Comparison of ENCODE assay signal across 1 cellular context in genomic region chr2:108383146-108383830, GRCh38.
TF ChIP-seq lines count a peak whose summit lies in the region.

No MANE protein-coding gene starts in this region.

TF ChIP-seq in H1, 55 proteins besides CTCF, POLR2A, EP300 and RAD21 (continued from another document):
- TF ChIP-seq SP1 (IDR thresholded peaks at IDR 0.05; ENCODE audit: low read depth, low read length) (0 out of 2 replicates have a peak, but pooled peaks have one; percentile 35), BACH1 (IDR thresholded peaks at IDR 0.05; ENCODE audit: low read length) (no peak), YY1 (IDR thresholded peaks at IDR 0.05; ENCODE audit: low read depth, low read length) (no peak), HDAC2 (IDR thresholded peaks at IDR 0.05; ENCODE audit: borderline replicate concordance in 1 of 2, low read depth in 2 of 2, low read length in 2 of 2) (0 out of 4 replicates have a peak, but pooled peaks of 1 of the 2 experiments have one; percentile 41), ZNF274 (IDR thresholded peaks at IDR 0.05; ENCODE audit: borderline replicate concordance, extremely low read depth, low read length) (no peak), TAF7 (optimal IDR thresholded peaks at IDR 0.05; ENCODE audit: borderline replicate concordance, low read depth, low read length) (no peak)
- TF ChIP-seq, protein P1, sequence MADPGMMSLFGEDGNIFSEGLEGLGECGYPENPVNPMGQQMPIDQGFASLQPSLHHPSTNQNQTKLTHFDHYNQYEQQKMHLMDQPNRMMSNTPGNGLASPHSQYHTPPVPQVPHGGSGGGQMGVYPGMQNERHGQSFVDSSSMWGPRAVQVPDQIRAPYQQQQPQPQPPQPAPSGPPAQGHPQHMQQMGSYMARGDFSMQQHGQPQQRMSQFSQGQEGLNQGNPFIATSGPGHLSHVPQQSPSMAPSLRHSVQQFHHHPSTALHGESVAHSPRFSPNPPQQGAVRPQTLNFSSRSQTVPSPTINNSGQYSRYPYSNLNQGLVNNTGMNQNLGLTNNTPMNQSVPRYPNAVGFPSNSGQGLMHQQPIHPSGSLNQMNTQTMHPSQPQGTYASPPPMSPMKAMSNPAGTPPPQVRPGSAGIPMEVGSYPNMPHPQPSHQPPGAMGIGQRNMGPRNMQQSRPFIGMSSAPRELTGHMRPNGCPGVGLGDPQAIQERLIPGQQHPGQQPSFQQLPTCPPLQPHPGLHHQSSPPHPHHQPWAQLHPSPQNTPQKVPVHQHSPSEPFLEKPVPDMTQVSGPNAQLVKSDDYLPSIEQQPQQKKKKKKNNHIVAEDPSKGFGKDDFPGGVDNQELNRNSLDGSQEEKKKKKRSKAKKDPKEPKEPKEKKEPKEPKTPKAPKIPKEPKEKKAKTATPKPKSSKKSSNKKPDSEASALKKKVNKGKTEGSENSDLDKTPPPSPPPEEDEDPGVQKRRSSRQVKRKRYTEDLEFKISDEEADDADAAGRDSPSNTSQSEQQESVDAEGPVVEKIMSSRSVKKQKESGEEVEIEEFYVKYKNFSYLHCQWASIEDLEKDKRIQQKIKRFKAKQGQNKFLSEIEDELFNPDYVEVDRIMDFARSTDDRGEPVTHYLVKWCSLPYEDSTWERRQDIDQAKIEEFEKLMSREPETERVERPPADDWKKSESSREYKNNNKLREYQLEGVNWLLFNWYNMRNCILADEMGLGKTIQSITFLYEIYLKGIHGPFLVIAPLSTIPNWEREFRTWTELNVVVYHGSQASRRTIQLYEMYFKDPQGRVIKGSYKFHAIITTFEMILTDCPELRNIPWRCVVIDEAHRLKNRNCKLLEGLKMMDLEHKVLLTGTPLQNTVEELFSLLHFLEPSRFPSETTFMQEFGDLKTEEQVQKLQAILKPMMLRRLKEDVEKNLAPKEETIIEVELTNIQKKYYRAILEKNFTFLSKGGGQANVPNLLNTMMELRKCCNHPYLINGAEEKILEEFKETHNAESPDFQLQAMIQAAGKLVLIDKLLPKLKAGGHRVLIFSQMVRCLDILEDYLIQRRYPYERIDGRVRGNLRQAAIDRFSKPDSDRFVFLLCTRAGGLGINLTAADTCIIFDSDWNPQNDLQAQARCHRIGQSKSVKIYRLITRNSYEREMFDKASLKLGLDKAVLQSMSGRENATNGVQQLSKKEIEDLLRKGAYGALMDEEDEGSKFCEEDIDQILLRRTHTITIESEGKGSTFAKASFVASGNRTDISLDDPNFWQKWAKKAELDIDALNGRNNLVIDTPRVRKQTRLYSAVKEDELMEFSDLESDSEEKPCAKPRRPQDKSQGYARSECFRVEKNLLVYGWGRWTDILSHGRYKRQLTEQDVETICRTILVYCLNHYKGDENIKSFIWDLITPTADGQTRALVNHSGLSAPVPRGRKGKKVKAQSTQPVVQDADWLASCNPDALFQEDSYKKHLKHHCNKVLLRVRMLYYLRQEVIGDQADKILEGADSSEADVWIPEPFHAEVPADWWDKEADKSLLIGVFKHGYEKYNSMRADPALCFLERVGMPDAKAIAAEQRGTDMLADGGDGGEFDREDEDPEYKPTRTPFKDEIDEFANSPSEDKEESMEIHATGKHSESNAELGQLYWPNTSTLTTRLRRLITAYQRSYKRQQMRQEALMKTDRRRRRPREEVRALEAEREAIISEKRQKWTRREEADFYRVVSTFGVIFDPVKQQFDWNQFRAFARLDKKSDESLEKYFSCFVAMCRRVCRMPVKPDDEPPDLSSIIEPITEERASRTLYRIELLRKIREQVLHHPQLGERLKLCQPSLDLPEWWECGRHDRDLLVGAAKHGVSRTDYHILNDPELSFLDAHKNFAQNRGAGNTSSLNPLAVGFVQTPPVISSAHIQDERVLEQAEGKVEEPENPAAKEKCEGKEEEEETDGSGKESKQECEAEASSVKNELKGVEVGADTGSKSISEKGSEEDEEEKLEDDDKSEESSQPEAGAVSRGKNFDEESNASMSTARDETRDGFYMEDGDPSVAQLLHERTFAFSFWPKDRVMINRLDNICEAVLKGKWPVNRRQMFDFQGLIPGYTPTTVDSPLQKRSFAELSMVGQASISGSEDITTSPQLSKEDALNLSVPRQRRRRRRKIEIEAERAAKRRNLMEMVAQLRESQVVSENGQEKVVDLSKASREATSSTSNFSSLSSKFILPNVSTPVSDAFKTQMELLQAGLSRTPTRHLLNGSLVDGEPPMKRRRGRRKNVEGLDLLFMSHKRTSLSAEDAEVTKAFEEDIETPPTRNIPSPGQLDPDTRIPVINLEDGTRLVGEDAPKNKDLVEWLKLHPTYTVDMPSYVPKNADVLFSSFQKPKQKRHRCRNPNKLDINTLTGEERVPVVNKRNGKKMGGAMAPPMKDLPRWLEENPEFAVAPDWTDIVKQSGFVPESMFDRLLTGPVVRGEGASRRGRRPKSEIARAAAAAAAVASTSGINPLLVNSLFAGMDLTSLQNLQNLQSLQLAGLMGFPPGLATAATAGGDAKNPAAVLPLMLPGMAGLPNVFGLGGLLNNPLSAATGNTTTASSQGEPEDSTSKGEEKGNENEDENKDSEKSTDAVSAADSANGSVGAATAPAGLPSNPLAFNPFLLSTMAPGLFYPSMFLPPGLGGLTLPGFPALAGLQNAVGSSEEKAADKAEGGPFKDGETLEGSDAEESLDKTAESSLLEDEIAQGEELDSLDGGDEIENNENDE (IDR thresholded peaks at IDR 0.05; ENCODE audit: insufficient replicate concordance, low read length) = peak; percentile 63
TF ChIP-seq in H1: peak in this region for 5.
